In the genomic region with DNA sequence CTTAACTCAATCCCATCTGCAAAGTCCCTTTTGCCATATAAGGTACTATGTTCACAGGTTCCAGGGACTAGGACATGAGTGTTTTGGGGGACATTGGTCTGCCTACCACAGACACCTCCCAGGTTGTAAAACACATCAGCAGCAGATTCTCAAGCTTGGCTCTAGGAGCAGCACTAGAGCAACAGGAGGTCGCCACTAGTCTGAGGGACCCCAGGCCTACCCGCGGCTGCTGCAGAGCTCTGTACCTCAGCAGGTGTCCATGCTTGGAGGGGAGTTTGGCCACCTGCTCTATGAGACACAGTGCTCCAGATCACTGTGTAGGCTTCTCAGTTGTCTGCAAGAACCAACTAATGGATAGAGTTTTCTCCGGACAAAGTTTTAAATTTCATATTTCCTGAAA, we compare ENCODE assay signal across 16 cellular contexts.
DNase-seq lines count a peak whose midpoint lies in the region; ATAC-seq and TF ChIP-seq lines count a peak whose summit lies in the region.
"Had no signal": no experiment of that assay in that cellular context is flagged by ENCODE, and none has a peak within 500 bp of the region (broad histone marks: within the 10 kb centered on the region; RNA-seq: fewer than 3 reads in every experiment).

No MANE protein-coding gene starts in this region.

- no peak overlapping the region for H3K18ac ChIP-seq in neuronal stem cell (ENCODE audit: low read length)

- H2BK15ac ChIP-seq in neuronal stem cell (ENCODE audit: low read length), result no peak overlapping the region

- no peak overlapping the region for H3K14ac ChIP-seq in neuronal stem cell (ENCODE audit: low read length)

- intact Hi-C loops in uterus (cut with DNase I; ENCODE audit: low total_unique reads), result no loop called here

- H3K23ac ChIP-seq in neuronal stem cell (ENCODE audit: low read depth, low read length, poor library complexity), result no peak overlapping the region

- H4K91ac ChIP-seq in neuronal stem cell (ENCODE audit: low read depth, low read length, poor library complexity), result no peak overlapping the region

- TF ChIP-seq CTCF in uterus (IDR thresholded peaks at IDR 0.05), result no peak

- H3K36me3 ChIP-seq in neuronal stem cell (replicated peaks in 1 of 2; ENCODE audit: control insufficient read depth in 2 of 2, insufficient read depth in 2 of 2, low read length in 2 of 2) (no peaks in the 10 kb centered on the region), uterus (no peaks in the 10 kb centered on the region)
- H3K36me3 ChIP-seq: BE2C had no signal

- no peak overlapping the region for H2BK120ac ChIP-seq in neuronal stem cell (ENCODE audit: low read depth, low read length)

- H3K4me1 ChIP-seq in neuronal stem cell (ENCODE audit: control insufficient read depth in 2 of 2, insufficient read depth in 1 of 2, low read depth in 1 of 2, low read length in 2 of 2) (peaks cover 0 to 3% of the 10 kb centered on the region in 2 donors), uterus (no peaks in the 10 kb centered on the region)
- H3K4me1 ChIP-seq: BE2C had no signal

- H3K27ac ChIP-seq in neuronal stem cell (replicated peaks; ENCODE audit: low read length) (no peak overlapping the region), uterus (no peak overlapping the region)
- H3K27ac ChIP-seq: GM23248 had no signal

- H3K4me3 ChIP-seq in neuronal stem cell (ENCODE audit: low read length in 2 of 2) (no peak overlapping the region), uterus (no peak overlapping the region)
- H3K4me3 ChIP-seq: GM23248, K562 had no signal

- no peak overlapping the region for H3K4me2 ChIP-seq in neuronal stem cell (ENCODE audit: insufficient read depth, low read length, poor library complexity, severe bottlenecking)

- no peak overlapping the region for H3K4ac ChIP-seq in neuronal stem cell (ENCODE audit: low read length)

- DNase-seq in NCI-H69 (lab: John Stamatoyannopoulos, UW) (peak; percentile 15), UCSD-AML1 (lab: John Stamatoyannopoulos, UW; ENCODE audit: unreplicated experiment) (peak; percentile 4), neuronal stem cell (ENCODE audit: low spot score) (no peak), uterus (no peak)
- DNase-seq: ACHN; BE2C; C1 segment of cervical spinal cord; CD4-positive, CD25-positive, alpha-beta regulatory T cell; CD8-positive, alpha-beta memory T cell; COR-L47; GM23248; H9; IMR-90 had no signal

- H2BK12ac ChIP-seq in neuronal stem cell (ENCODE audit: low read length), result no peak overlapping the region

- no CpG with 5 or more reads among the region's 4 CpGs for WGBS in neuronal stem cell (ENCODE audit: extremely low coverage in 2 of 2, insufficient read length in 2 of 2, insufficient replicate concordance in 1 of 2), 2 donors

- no peak for TF ChIP-seq POLR2A in uterus (IDR thresholded peaks at IDR 0.05)

- peak overlapping the region; percentile 57 for H2AFZ ChIP-seq in neuronal stem cell (ENCODE audit: low read length)
- H2AFZ ChIP-seq: GM23248 had no signal

- ATAC-seq in HG03025 (IDR thresholded peaks at IDR 0.05; ENCODE audit: low FRiP score, unreplicated experiment), result no peak
- no peak for ATAC-seq in HG03354 (IDR thresholded peaks at IDR 0.05; ENCODE audit: poor library complexity, severe bottlenecking, unreplicated experiment)
- ATAC-seq: K562 had no signal

- H4K8ac ChIP-seq in neuronal stem cell (ENCODE audit: low read depth, low read length), result no peak overlapping the region

- H2AK5ac ChIP-seq in neuronal stem cell (ENCODE audit: low read depth, low read length), result no peak overlapping the region

- no peak overlapping the region for H2BK5ac ChIP-seq in neuronal stem cell (ENCODE audit: low read length)

- H3K9me3 ChIP-seq in neuronal stem cell (replicated peaks in 1 of 2; ENCODE audit: control insufficient read depth in 2 of 2, insufficient read depth in 1 of 2, low read depth in 1 of 2, low read length in 2 of 2) (no peaks in the 10 kb centered on the region), uterus (no peaks in the 10 kb centered on the region)
- H3K9me3 ChIP-seq: BE2C had no signal

- H3K27me3 ChIP-seq in neuronal stem cell (ENCODE audit: control insufficient read depth in 3 of 3, insufficient read depth in 3 of 3, low read depth in 1 of 3, low read length in 3 of 3) (no peaks in the 10 kb centered on the region), uterus (no peaks in the 10 kb centered on the region)

- H3K9ac ChIP-seq in neuronal stem cell (ENCODE audit: low read depth, low read length, poor library complexity), result no peak overlapping the region
- H3K9ac ChIP-seq: GM23248 had no signal

- H3K79me1 ChIP-seq in neuronal stem cell (ENCODE audit: low read depth, low read length), result no peaks in the 10 kb centered on the region

Comparison
In these comparisons a context has a peak if more than half of its experiments do, and no peak if none do; other contexts are left out.
1. DNase-seq: peak in NCI-H69 (single experiment) and UCSD-AML1 (single experiment); none in neuronal stem cell (single experiment) and uterus (0 of 2).